In genomic region chr7:107147464-107148214, GRCh38 we compare ENCODE assay signal across 9 cellular contexts. TPM values are rescaled to one million over a fixed set of nuclear protein-coding genes. Genes with fewer than 3 reads are reported as not detected.
DNase-seq lines count a peak whose midpoint lies in the region; ATAC-seq, FAIRE-seq and TF ChIP-seq lines count a peak whose summit lies in the region.
"Had no signal": no experiment of that assay in that cellular context is flagged by ENCODE, and none has a peak within 500 bp of the region (broad histone marks: within the 10 kb centered on the region; RNA-seq: fewer than 3 reads in every experiment).

No MANE protein-coding gene starts in this region.

- FAIRE-seq in HTR-8/SVneo (lab: Jason Lieb, UNC) = no peak
- FAIRE-seq: endometrium had no signal

- H3K79me2 ChIP-seq in parathyroid adenoma = no peaks in the 10 kb centered on the region

- TF ChIP-seq CTCF in parathyroid adenoma (IDR thresholded peaks at IDR 0.05) = peak; percentile 70

- H3K9me3 ChIP-seq in parathyroid adenoma (ENCODE audit: control insufficient read depth, low read length) = no peaks in the 10 kb centered on the region

- ATAC-seq in Right ventricle myocardium inferior = peak; percentile 72
- no peak for ATAC-seq in HG03095 (IDR thresholded peaks at IDR 0.05; ENCODE audit: unreplicated experiment)
- no peak for ATAC-seq in HG03097 (IDR thresholded peaks at IDR 0.05; ENCODE audit: low FRiP score, unreplicated experiment)

- no peaks in the 10 kb centered on the region for H3K27me3 ChIP-seq in parathyroid adenoma (ENCODE audit: control insufficient read depth, insufficient read depth, low read length)

- no peaks in the 10 kb centered on the region for H3K36me3 ChIP-seq in parathyroid adenoma (ENCODE audit: control insufficient read depth, insufficient read depth, low read length)

- no peak overlapping the region for H3K27ac ChIP-seq in parathyroid adenoma

- H3K4me2 ChIP-seq in parathyroid adenoma (ENCODE audit: low read length) = no peak overlapping the region

- no peak overlapping the region for H3K9ac ChIP-seq in parathyroid adenoma

- H3K4me1 ChIP-seq in parathyroid adenoma = no peaks in the 10 kb centered on the region

- DNase-seq in Right ventricle myocardium inferior (ENCODE audit: missing footprints) = no peak
- DNase-seq in cardiac septum (ENCODE audit: low spot score) = no peak
- peak; percentile 12 for DNase-seq in HTR-8/SVneo (ENCODE audit: insufficient read length, low spot score)
- DNase-seq in activated CD4-positive, alpha-beta T cell treated with anti-CD3 and anti-CD28 coated beads for 48 hours = peak; percentile 45
- DNase-seq in fibroblast of the conjunctiva (ENCODE audit: low read depth) = peak; percentile 23

- no peak overlapping the region for H3K4me3 ChIP-seq in parathyroid adenoma (ENCODE audit: low read depth, low read length)

- intact Hi-C loops in Right ventricle myocardium inferior (cut with DNase I) = no loop called here
- intact Hi-C loops in cardiac septum (cut with DNase I) = loop anchor here (2.0 kb wide), 1 partner anchor 201 kb away; no protein-coding TSS in a partner anchor

- H2AFZ ChIP-seq in parathyroid adenoma = peak overlapping the region; percentile 38

RNA-seq across cellular contexts. Expression of gene HBP1, which starts 21.2 kb away (rescaled TPM):
- 65.8 TPM for total RNA-seq in Right ventricle myocardium inferior
- total RNA-seq in cardiac septum = 45.4 TPM

Comparison
In these comparisons a context has a peak if more than half of its experiments do, and no peak if none do; other contexts are left out.
1. DNase-seq: peak in HTR-8/SVneo (single experiment), activated CD4-positive, alpha-beta T cell treated with anti-CD3 and anti-CD28 coated beads for 48 hours (single experiment) and fibroblast of the conjunctiva (single experiment); none in Right ventricle myocardium inferior (single experiment) and cardiac septum (single experiment).